8 cellular contexts compared by ENCODE assay signal in genomic region chr1:109213824-109214693, GRCh38.
DNase-seq lines count a peak whose midpoint lies in the region; ATAC-seq lines count a peak whose summit lies in the region.

Gene SARS1 (plus strand): TSS chr1:109213918. CDS start chr1:109213993, 75 bp downstream.

- ATAC-seq in GM18873 (IDR thresholded peaks at IDR 0.05; ENCODE audit: low FRiP score, unreplicated experiment) (peak; percentile 63), HG03108 (IDR thresholded peaks at IDR 0.05; ENCODE audit: unreplicated experiment) (peak; percentile 75)

- DNase-seq in AG08395 (ENCODE audit: low spot score) (peak; percentile 98), NCI-H2227 treated with DMSO at 0.1 percent for 48 hours (lab: John Stamatoyannopoulos, UW) (peak; percentile 86), islet precursor cell (peak; percentile 94)
- DNase-seq in activated CD4-positive, CD25-positive, alpha-beta regulatory T cell treated with anti-CD3 and anti-CD28 coated beads, Interleukin-2, amount 50 U/mL, for 16 hours (ENCODE audit: low read depth, low spot score), result peak; percentile 73
- DNase-seq in central memory CD4-positive, alpha-beta T cell, result peak; percentile 86
- peak; percentile 73 to 84 (median 77) for DNase-seq in stimulated activated CD4-positive, alpha-beta T cell treated with anti-CD3 and anti-CD28 coated beads, Interleukin-12 subunit alpha, Interleukin-12 subunit beta, amount 100 ng/mL, for 48 hours (ENCODE audit: low read depth in 2 of 3, low spot score in 1 of 3)

Comparison
In these comparisons a context has a peak if more than half of its experiments do, and no peak if none do; other contexts are left out.
1. Peak in every context shown above with its lines: DNase-seq and ATAC-seq.